ENCODE assay signal across 29 cellular contexts in genomic region chr22:46417268-46417580, GRCh38.
"Had no signal": no experiment of that assay in that cellular context is flagged by ENCODE, and none has a peak within 500 bp of the region (broad histone marks: within the 10 kb centered on the region; RNA-seq: fewer than 3 reads in every experiment).

No MANE protein-coding gene starts in this region.

- FAIRE-seq: islet of Langerhans had no signal

- H3K27ac ChIP-seq: brain microvascular endothelial cell, esophagus muscularis mucosa, foreskin keratinocyte, lower lobe of right lung, neutrophil, ovary, suprapubic skin, tibial nerve had no signal

- H3K4me3 ChIP-seq: esophagus muscularis mucosa, lower lobe of right lung, ovary, suprapubic skin, tibial nerve had no signal

- H3K4me3 Mint-ChIP-seq: activated B cell treated with CpG ODN at 0.5 μM for 24 hours; activated CD4-positive, alpha-beta T cell treated with anti-CD3 and anti-CD28 coated beads for 36 hours; activated CD8-positive, alpha-beta memory T cell treated with anti-CD3 and anti-CD28 coated beads, Interleukin-2, amount 10 ng/mL, durations not matched to agents 7 days and 5 days; activated CD8-positive, alpha-beta T cell treated with anti-CD3 and anti-CD28 coated beads, Interleukin-2, amount 10 ng/mL, durations not matched to agents 7 days and 5 days; dendritic cell treated with granulocyte-macrophage colony-stimulating factor and Interleukin-4, amounts not matched to agents 40 ng/mL and 50 ng/mL, for 4 days; endodermal cell; natural killer cell; stimulated activated naive B cell treated with anti-CD40 and anti-IgM and Interleukin-4, amounts not matched to agents 10 μg/mL and 1 μg/mL and 100 μg/mL, for 72 hours; T-helper 2 cell treated with Interferon-gamma antibody and Interleukin-4, amounts not matched to agents 5 μg/mL and 100 μg/mL, for 36 hours had no signal

- H3K9me3 ChIP-seq: esophagus muscularis mucosa, lower lobe of right lung, neutrophil, ovary, suprapubic skin, tibial nerve had no signal

- ATAC-seq: activated CD4-positive, alpha-beta T cell treated with anti-CD3 and anti-CD28 coated beads for 36 hours; activated CD8-positive, alpha-beta memory T cell treated with anti-CD3 and anti-CD28 coated beads, Interleukin-2, amount 10 ng/mL, durations not matched to agents 7 days and 5 days; activated CD8-positive, alpha-beta T cell treated with anti-CD3 and anti-CD28 coated beads, Interleukin-2, amount 10 ng/mL, durations not matched to agents 7 days and 5 days; activated naive CD4-positive, alpha-beta T cell treated with anti-CD3 and anti-CD28 coated beads, Interleukin-2, amount 50 U/mL, for 72 hours; left colon; lower lobe of right lung; natural killer cell; stimulated activated naive B cell treated with anti-CD40 and anti-IgM and Interleukin-4, amounts not matched to agents 10 μg/mL and 1 μg/mL and 100 μg/mL, for 72 hours had no signal

- H3K4me1 Mint-ChIP-seq: activated CD4-positive, alpha-beta T cell treated with anti-CD3 and anti-CD28 coated beads for 36 hours; activated CD8-positive, alpha-beta memory T cell treated with anti-CD3 and anti-CD28 coated beads, Interleukin-2, amount 10 ng/mL, durations not matched to agents 7 days and 5 days; natural killer cell had no signal

- H3K27me3 ChIP-seq: brain microvascular endothelial cell, foreskin keratinocyte, neutrophil, ovary, suprapubic skin, tibial nerve had no signal

- H3K27me3 Mint-ChIP-seq: activated B cell treated with CpG ODN at 0.5 μM for 24 hours; activated CD4-positive, alpha-beta T cell treated with anti-CD3 and anti-CD28 coated beads for 36 hours; activated CD8-positive, alpha-beta memory T cell treated with anti-CD3 and anti-CD28 coated beads, Interleukin-2, amount 10 ng/mL, durations not matched to agents 7 days and 5 days; dendritic cell treated with granulocyte-macrophage colony-stimulating factor and Interleukin-4, amounts not matched to agents 40 ng/mL and 50 ng/mL, for 4 days had no signal

- H3K36me3 Mint-ChIP-seq: activated CD8-positive, alpha-beta memory T cell treated with anti-CD3 and anti-CD28 coated beads, Interleukin-2, amount 10 ng/mL, durations not matched to agents 7 days and 5 days; activated naive CD4-positive, alpha-beta T cell treated with anti-CD3 and anti-CD28 coated beads, Interleukin-2, amount 50 U/mL, for 72 hours; natural killer cell had no signal

- H3K36me3 ChIP-seq: brain microvascular endothelial cell, esophagus muscularis mucosa, lower lobe of right lung, neutrophil, ovary, tibial nerve had no signal

- DNase-seq: activated B cell treated with CpG ODN at 0.5 μM for 24 hours; activated CD4-positive, alpha-beta T cell treated with anti-CD3 and anti-CD28 coated beads for 36 hours; activated CD8-positive, alpha-beta memory T cell treated with anti-CD3 and anti-CD28 coated beads, Interleukin-2, amount 10 ng/mL, durations not matched to agents 7 days and 5 days; activated CD8-positive, alpha-beta T cell treated with anti-CD3 and anti-CD28 coated beads, Interleukin-2, amount 10 ng/mL, durations not matched to agents 7 days and 5 days; activated naive CD4-positive, alpha-beta T cell; activated T-cell treated with anti-CD3 and anti-CD28 coated beads, Interleukin-2, amount 50 U/mL, for 48 hours; aorta; brain microvascular endothelial cell; central memory CD4-positive, alpha-beta T cell; endodermal cell; foreskin keratinocyte; left colon; lower lobe of right lung; mesendoderm; natural killer cell; ovary; stimulated activated CD4-positive, alpha-beta T cell treated with anti-CD3 and anti-CD28 coated beads, Interleukin-15, amount 100 ng/mL, for 24 hours; stimulated activated CD4-positive, alpha-beta T cell treated with anti-CD3 and anti-CD28 coated beads, Interleukin-2, amount 100 ng/mL, for 24 hours; stimulated activated naive B cell treated with anti-CD40 and anti-IgM and Interleukin-4, amounts not matched to agents 10 μg/mL and 1 μg/mL and 100 μg/mL, for 72 hours; T-helper 1 cell had no signal

- H3K9me3 Mint-ChIP-seq: activated B cell treated with CpG ODN at 0.5 μM for 24 hours; activated naive CD4-positive, alpha-beta T cell treated with anti-CD3 and anti-CD28 coated beads, Interleukin-2, amount 50 U/mL, for 72 hours; dendritic cell treated with granulocyte-macrophage colony-stimulating factor and Interleukin-4, amounts not matched to agents 40 ng/mL and 50 ng/mL, for 4 days; endodermal cell; natural killer cell; stimulated activated naive B cell treated with anti-CD40 and anti-IgM and Interleukin-4, amounts not matched to agents 10 μg/mL and 1 μg/mL and 100 μg/mL, for 72 hours; T-helper 2 cell treated with Interferon-gamma antibody and Interleukin-4, amounts not matched to agents 5 μg/mL and 100 μg/mL, for 36 hours had no signal

- H3K4me1 ChIP-seq: foreskin keratinocyte, lower lobe of right lung, suprapubic skin, tibial nerve had no signal

- H3K27ac Mint-ChIP-seq: activated B cell treated with CpG ODN at 0.5 μM for 24 hours; activated CD4-positive, alpha-beta T cell treated with anti-CD3 and anti-CD28 coated beads for 36 hours; activated CD8-positive, alpha-beta memory T cell treated with anti-CD3 and anti-CD28 coated beads, Interleukin-2, amount 10 ng/mL, durations not matched to agents 7 days and 5 days; activated CD8-positive, alpha-beta T cell treated with anti-CD3 and anti-CD28 coated beads, Interleukin-2, amount 10 ng/mL, durations not matched to agents 7 days and 5 days; activated naive CD4-positive, alpha-beta T cell treated with anti-CD3 and anti-CD28 coated beads, Interleukin-2, amount 50 U/mL, for 72 hours; dendritic cell treated with granulocyte-macrophage colony-stimulating factor and Interleukin-4, amounts not matched to agents 40 ng/mL and 50 ng/mL, for 4 days; endodermal cell; natural killer cell; progenitor cell of endocrine pancreas; stimulated activated naive B cell treated with anti-CD40 and anti-IgM and Interleukin-4, amounts not matched to agents 10 μg/mL and 1 μg/mL and 100 μg/mL, for 72 hours; T-helper 2 cell treated with Interferon-gamma antibody and Interleukin-4, amounts not matched to agents 5 μg/mL and 100 μg/mL, for 36 hours had no signal
